14 cellular contexts compared by ENCODE assay signal in the genomic region with DNA sequence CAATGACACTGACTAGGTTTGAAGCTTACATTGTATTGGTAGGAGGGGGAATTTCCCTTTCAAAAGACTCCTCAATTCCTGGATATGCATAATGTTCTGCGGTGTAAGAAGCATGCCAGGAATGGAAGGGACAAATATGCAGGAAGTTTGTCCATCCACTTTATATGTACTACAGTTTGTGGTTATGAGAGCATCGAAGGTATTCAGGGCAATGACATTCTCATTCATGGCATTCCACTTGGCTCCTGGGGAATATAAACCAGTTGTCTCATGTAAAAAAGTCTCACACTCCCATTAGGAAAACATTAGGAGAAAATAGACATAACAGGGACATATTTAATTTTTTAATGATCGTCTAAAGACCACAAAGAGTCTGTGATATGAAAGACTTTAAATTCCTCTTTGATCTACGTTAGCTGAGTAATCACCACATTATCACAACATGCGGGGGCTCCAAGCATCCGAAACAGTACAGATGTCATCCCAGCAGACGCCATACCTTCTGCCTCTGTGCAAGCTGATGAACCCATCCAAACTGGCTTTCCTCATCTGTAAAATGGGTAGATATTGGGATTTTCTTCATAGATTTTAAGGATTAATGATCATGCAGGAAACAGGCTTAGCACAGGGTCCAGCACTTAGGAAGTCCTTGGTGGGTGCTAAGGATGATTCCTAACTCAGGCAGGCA.
DNase-seq lines count a peak whose midpoint lies in the region; ATAC-seq and TF ChIP-seq lines count a peak whose summit lies in the region.
"Had no signal": no experiment of that assay in that cellular context is flagged by ENCODE, and none has a peak within 500 bp of the region (broad histone marks: within the 10 kb centered on the region; RNA-seq: fewer than 3 reads in every experiment).

No MANE protein-coding gene starts in this region.

- H3K4me1 ChIP-seq in stomach, result no peaks in the 10 kb centered on the region
- H3K4me1 ChIP-seq: colonic mucosa, right lobe of liver had no signal

- H3K36me3 ChIP-seq in stomach, result no peaks in the 10 kb centered on the region
- H3K36me3 ChIP-seq: colonic mucosa, right lobe of liver had no signal

- H3K27me3 ChIP-seq in stomach, result no peaks in the 10 kb centered on the region
- H3K27me3 ChIP-seq: colonic mucosa, right lobe of liver had no signal

- no peak overlapping the region for H3K27ac ChIP-seq in stomach
- H3K27ac ChIP-seq: colonic mucosa, right lobe of liver had no signal

- no peak for TF ChIP-seq CTCF in epithelial cell of proximal tubule (conservative IDR thresholded peaks at IDR 0.05; ENCODE audit: low read depth, low read length)
- TF ChIP-seq CTCF in stomach (IDR thresholded peaks at IDR 0.05), result no peak

- no peak for TF ChIP-seq POLR2A in stomach (IDR thresholded peaks at IDR 0.05)

- intact Hi-C loops in stomach (cut with DNase I; ENCODE audit: low total_unique reads), result no loop called here

- DNase-seq in EH (ENCODE audit: low read depth), result peak; percentile 99
- peak; percentile 98 for DNase-seq in RPMI7951 (ENCODE audit: low read depth)
- DNase-seq in epithelial cell of proximal tubule (ENCODE audit: low read depth), result peak; percentile 98
- peak; percentile 99 for DNase-seq in renal cortical epithelial cell (ENCODE audit: low read depth)
- DNase-seq in NCI-H1105 (lab: John Stamatoyannopoulos, UW), result no peak
- DNase-seq in stomach, result no peak
- DNase-seq in superior temporal gyrus (ENCODE audit: extremely low spot score), result no peak
- DNase-seq: activated CD4-positive, alpha-beta T cell treated with anti-CD3 and anti-CD28 coated beads for 48 hours; colonic mucosa; COR-L47; hypothalamus; NCI-H526 treated with DMSO at 0.1 percent for 48 hours; right lobe of liver had no signal

- TF ChIP-seq EP300 in stomach (IDR thresholded peaks at IDR 0.05), result no peak

- ATAC-seq in HG02642 (IDR thresholded peaks at IDR 0.05; ENCODE audit: poor library complexity, unreplicated experiment), result no peak
- ATAC-seq: right lobe of liver had no signal

- WGBS in stomach, 5 donors, result 77 to 88% (median 83%) methylated on average over 7 of the region's 7 CpGs

- H3K9me3 ChIP-seq in stomach, result no peaks in the 10 kb centered on the region
- H3K9me3 ChIP-seq: colonic mucosa, right lobe of liver had no signal

- H3K4me3 ChIP-seq in epithelial cell of proximal tubule (ENCODE audit: low read depth, low read length), result no peak overlapping the region
- H3K4me3 ChIP-seq in stomach, result no peak overlapping the region
- H3K4me3 ChIP-seq: colonic mucosa, right lobe of liver had no signal

Comparison
In these comparisons a context has a peak if more than half of its experiments do, and no peak if none do; other contexts are left out.
1. DNase-seq: peak in EH (single experiment), RPMI7951 (single experiment), epithelial cell of proximal tubule (single experiment) and renal cortical epithelial cell (single experiment); none in NCI-H1105 (single experiment), stomach (single experiment) and superior temporal gyrus (single experiment).